In genomic region chr6:137640086-137640485, GRCh38 we compare ENCODE assay signal across 13 cellular contexts.
A peak's percentile ranks its signal among the peaks of the same experiment; 100 is the strongest.
DNase-seq lines count a peak whose midpoint lies in the region; ATAC-seq and TF ChIP-seq lines count a peak whose summit lies in the region.
"Had no signal": no experiment of that assay in that cellular context is flagged by ENCODE, and none has a peak within 500 bp of the region (broad histone marks: within the 10 kb centered on the region; RNA-seq: fewer than 3 reads in every experiment).

No MANE protein-coding gene starts in this region.

- ATAC-seq in GM21737 (IDR thresholded peaks at IDR 0.05; ENCODE audit: unreplicated experiment), result no peak
- ATAC-seq in foreskin keratinocyte, result no peak
- ATAC-seq: HCT116 had no signal

- no peak for TF ChIP-seq CTCF in foreskin keratinocyte (conservative IDR thresholded peaks at IDR 0.05)

- DNase-seq in NCI-H748 (lab: John Stamatoyannopoulos, UW; ENCODE audit: unreplicated experiment) (peak; percentile 45), NCI-H748 treated with DMSO at 0.1 percent for 48 hours (lab: John Stamatoyannopoulos, UW) (no peak), NCI-H526 (lab: John Stamatoyannopoulos, UW) (peak; percentile 4 to 13), inferior parietal cortex (ENCODE audit: extremely low spot score) (peak; percentile 51), superior temporal gyrus (ENCODE audit: extremely low spot score) (peak; percentile 67), foreskin keratinocyte (no peak), mucosa of gallbladder (ENCODE audit: low spot score) (no peak)
- DNase-seq: ACHN; Calu3; CD4-positive, alpha-beta T cell; DMS 273 treated with DMSO at 0.1 percent for 48 hours had no signal

- peaks cover 8% of the 10 kb centered on the region for H3K4me1 ChIP-seq in foreskin keratinocyte

- H3K27ac ChIP-seq in foreskin keratinocyte, result no peak overlapping the region

- H3K27me3 ChIP-seq in foreskin keratinocyte, result no peaks in the 10 kb centered on the region

Comparison
In these comparisons a context has a peak if more than half of its experiments do, and no peak if none do; other contexts are left out.
1. DNase-seq: peak in NCI-H748 (single experiment), NCI-H526 (2 of 2), inferior parietal cortex (single experiment) and superior temporal gyrus (single experiment); none in NCI-H748 treated with DMSO at 0.1 percent for 48 hours (single experiment), foreskin keratinocyte (0 of 2) and mucosa of gallbladder (single experiment).